In genomic region chr4:138927065-138927464, GRCh38 we compare ENCODE assay signal across 30 cellular contexts.
DNase-seq lines count a peak whose midpoint lies in the region; ATAC-seq, FAIRE-seq and TF ChIP-seq lines count a peak whose summit lies in the region.
"Had no signal": no experiment of that assay in that cellular context is flagged by ENCODE, and none has a peak within 500 bp of the region (broad histone marks: within the 10 kb centered on the region; RNA-seq: fewer than 3 reads in every experiment).

No MANE protein-coding gene starts in this region.

- no peak for DNase-seq in A549 (ENCODE audit: low read depth in 1 of 2, low spot score in 1 of 2)
- peak; percentile 21 for DNase-seq in OCI-M1 (lab: John Stamatoyannopoulos, UW)
- peak; percentile 43 for DNase-seq in cardiac fibroblast (ENCODE audit: low read depth in 2 of 2)
- DNase-seq in fibroblast of the aortic adventitia (ENCODE audit: low read depth): peak; percentile 57
- DNase-seq in NCI-H524 (lab: John Stamatoyannopoulos, UW): no peak
- DNase-seq in germinal center (ENCODE audit: low spot score): no peak
- DNase-seq in T1000 (lab: John Stamatoyannopoulos, UW): no peak
- DNase-seq: activated CD4-positive, alpha-beta memory T cell treated with anti-CD3 and anti-CD28 coated beads, Interleukin-2, amount 10 ng/mL, durations not matched to agents 7 days and 5 days; activated CD4-positive, CD25-positive, alpha-beta regulatory T cell treated with anti-CD3 and anti-CD28 coated beads, Interleukin-2, amount 50 U/mL, for 72 hours; activated CD8-positive, alpha-beta memory T cell treated with anti-CD3 and anti-CD28 coated beads, Interleukin-2, amount 50 U/mL, for 48 hours; CD8-positive, alpha-beta memory T cell; colonic mucosa; DMS 273 treated with DMSO at 0.1 percent for 48 hours; effector memory CD8-positive, alpha-beta T cell; erythroblast; natural killer cell; NCI-H1092; NCI-H1694; nucleus accumbens; psoas muscle; stimulated activated CD4-positive, alpha-beta T cell treated with anti-CD3 and anti-CD28 coated beads, Interleukin-4, amount 100 ng/mL, for 4 hours; trophoblast cell had no signal

- no peak for ATAC-seq in A549
- no peak for ATAC-seq in HG03342 (IDR thresholded peaks at IDR 0.05; ENCODE audit: unreplicated experiment)
- ATAC-seq: effector memory CD8-positive, alpha-beta T cell; HCT116; natural killer cell; psoas muscle had no signal

- H3K4me1 ChIP-seq in A549: no peaks in the 10 kb centered on the region
- H3K4me1 ChIP-seq: breast epithelium, colonic mucosa, psoas muscle had no signal

- no peak for TF ChIP-seq CTCF in A549 (IDR thresholded peaks at IDR 0.05)
- TF ChIP-seq CTCF in cardiac fibroblast (IDR thresholded peaks at IDR 0.05; ENCODE audit: low read depth, low read length): no peak
- no peak for TF ChIP-seq CTCF in fibroblast of the aortic adventitia (IDR thresholded peaks at IDR 0.05; ENCODE audit: insufficient read depth, low read length)

- H3K4me3 ChIP-seq in A549 (no peak overlapping the region), cardiac fibroblast (replicated peaks in 1 of 2; ENCODE audit: low read depth in 2 of 2, low read length in 2 of 2) (no peak overlapping the region), fibroblast of the aortic adventitia (ENCODE audit: low read depth, low read length) (no peak overlapping the region)
- H3K4me3 ChIP-seq: breast epithelium, colonic mucosa, lung, psoas muscle, SJSA1 had no signal

- FAIRE-seq in A549 (lab: Jason Lieb, UNC): no peak
- FAIRE-seq: frontal cortex, GM12891 had no signal

- no peak overlapping the region for H3K27ac ChIP-seq in A549
- H3K27ac ChIP-seq: breast epithelium, colonic mucosa, psoas muscle, RWPE1, SJSA1 had no signal

- TF ChIP-seq RAD21 in A549 (conservative IDR thresholded peaks at IDR 0.05 in 1 of 2, IDR thresholded peaks at IDR 0.05 in 1 of 2): no peak

- no peak for TF ChIP-seq EP300 in A549 (IDR thresholded peaks at IDR 0.05)

- no peaks in the 10 kb centered on the region for H3K9me3 ChIP-seq in A549
- H3K9me3 ChIP-seq: breast epithelium, colonic mucosa, psoas muscle, SJSA1 had no signal

- no peak overlapping the region for H3K4me2 ChIP-seq in A549

- CTCF ChIA-PET in A549 (lab: Yijun Ruan, JAX): interaction anchor here (2.6 kb wide), 1 partner anchor 11 kb away, joined by 11 read pairs; no protein-coding TSS in a partner anchor

- TF ChIP-seq POLR2A in A549 (IDR thresholded peaks at IDR 0.05; ENCODE audit: low read length): no peak

- POLR2A ChIA-PET in A549 (lab: Yijun Ruan, JAX): no interaction called here

TF ChIP-seq in A549, 52 proteins besides CTCF, POLR2A, EP300 and RAD21:
- TF ChIP-seq NFE2L2 (conservative IDR thresholded peaks at IDR 0.05; ENCODE audit: low read length) (peak; percentile 56), HOXA7 (CRISPR knock-in tag; IDR thresholded peaks at IDR 0.05) (no peak), MAFK (IDR thresholded peaks at IDR 0.05; ENCODE audit: partially characterized antibody) (peak; percentile 74), FOXS1 (CRISPR knock-in tag; IDR thresholded peaks at IDR 0.05) (no peak)

Comparison
In these comparisons a context has a peak if more than half of its experiments do, and no peak if none do; other contexts are left out.
1. DNase-seq: peak in OCI-M1 (single experiment), cardiac fibroblast (2 of 2) and fibroblast of the aortic adventitia (single experiment); none in A549 (0 of 2), NCI-H524 (0 of 2), germinal center (single experiment) and T1000 (single experiment).